ENCODE assay signal across 1 cellular context in the genomic region with DNA sequence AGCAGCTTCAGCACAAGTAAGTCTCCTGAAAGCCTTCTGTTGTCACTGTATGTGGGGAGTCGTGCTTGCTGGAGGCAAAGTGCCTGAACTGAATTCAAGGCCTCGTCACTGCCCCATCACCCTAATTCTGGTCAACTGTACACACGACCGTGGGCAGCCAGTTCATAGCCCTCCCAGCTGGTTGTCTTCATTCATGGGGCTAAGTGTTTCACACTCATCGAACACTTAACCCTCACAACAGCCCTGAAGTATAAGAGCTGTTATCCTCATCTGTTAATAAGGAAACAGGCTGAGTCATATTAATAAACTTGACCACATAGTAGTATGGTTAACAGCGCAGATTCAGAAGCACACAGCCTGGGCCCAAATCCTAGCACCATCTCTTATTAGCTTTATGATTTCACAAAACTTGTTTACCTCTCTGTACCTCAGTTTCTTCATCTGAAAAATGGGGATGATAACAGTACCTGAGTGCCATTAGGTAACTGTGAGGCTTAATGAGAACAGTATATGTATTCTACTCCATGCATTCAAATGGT.
A peak's percentile ranks its signal among the peaks of the same experiment; 100 is the strongest.
TF ChIP-seq lines count a peak whose summit lies in the region.

No MANE protein-coding gene starts in this region.

TF ChIP-seq in HepG2, 621 proteins besides CTCF, POLR2A, EP300 and RAD21 (continued from another document):
- no peak for TF ChIP-seq AKAP8 (CRISPR knock-in tag; IDR thresholded peaks at IDR 0.05)
- TF ChIP-seq SALL2 (CRISPR knock-in tag; IDR thresholded peaks at IDR 0.05) = 0 out of 2 replicates have a peak, but pooled peaks have one; percentile 1
- TF ChIP-seq ZBTB33 (CRISPR knock-in tag; IDR thresholded peaks at IDR 0.05) = no peak
- 0 out of 2 replicates have a peak, but pooled peaks have one; percentile 13 for TF ChIP-seq BCL3 (CRISPR knock-in tag; IDR thresholded peaks at IDR 0.05)
- peak; percentile 94 for TF ChIP-seq ZNF629 (CRISPR knock-in tag; conservative IDR thresholded peaks at IDR 0.05)
- TF ChIP-seq PATZ1 (CRISPR knock-in tag; IDR thresholded peaks at IDR 0.05) = no peak
- TF ChIP-seq GABPB1 (CRISPR knock-in tag; IDR thresholded peaks at IDR 0.05) = no peak
- peak; percentile 56; the same call in 1 of the 2 replicates for TF ChIP-seq ZMYM3 (CRISPR knock-in tag; IDR thresholded peaks at IDR 0.05)
- TF ChIP-seq ZNF460 (CRISPR knock-in tag; IDR thresholded peaks at IDR 0.05; ENCODE audit: borderline replicate concordance) = no peak
- 0 out of 2 replicates have a peak, but pooled peaks have one; percentile 10 for TF ChIP-seq PHF21A (CRISPR knock-in tag; IDR thresholded peaks at IDR 0.05)
- peak; percentile 60; the same call in 1 of the 2 replicates for TF ChIP-seq CHD4 (IDR thresholded peaks at IDR 0.05; ENCODE audit: borderline replicate concordance, low read length)
- no peak for TF ChIP-seq ZNF20 (CRISPR knock-in tag; IDR thresholded peaks at IDR 0.05)
- no peak for TF ChIP-seq ZNF615 (CRISPR knock-in tag; IDR thresholded peaks at IDR 0.05; ENCODE audit: borderline replicate concordance)
- TF ChIP-seq GATAD1 (CRISPR knock-in tag; IDR thresholded peaks at IDR 0.05) = 0 out of 2 replicates have a peak, but pooled peaks have one; percentile 14
- no peak for TF ChIP-seq NFAT5 (CRISPR knock-in tag; IDR thresholded peaks at IDR 0.05)
- no peak for TF ChIP-seq AHR (CRISPR knock-in tag; IDR thresholded peaks at IDR 0.05)
- no peak; the same call in 1 of the 2 replicates for TF ChIP-seq ZNF687 (CRISPR knock-in tag; IDR thresholded peaks at IDR 0.05)
- TF ChIP-seq ZFX (CRISPR knock-in tag; IDR thresholded peaks at IDR 0.05; ENCODE audit: low read depth) = peak; percentile 32; the same call in 1 of the 2 replicates
- no peak for TF ChIP-seq HES4 (CRISPR knock-in tag; IDR thresholded peaks at IDR 0.05; ENCODE audit: borderline replicate concordance)
- TF ChIP-seq, protein P1, sequence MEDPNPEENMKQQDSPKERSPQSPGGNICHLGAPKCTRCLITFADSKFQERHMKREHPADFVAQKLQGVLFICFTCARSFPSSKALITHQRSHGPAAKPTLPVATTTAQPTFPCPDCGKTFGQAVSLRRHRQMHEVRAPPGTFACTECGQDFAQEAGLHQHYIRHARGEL (CRISPR knock-in tag; IDR thresholded peaks at IDR 0.05) = no peak
- no peak for TF ChIP-seq ZNF282 (IDR thresholded peaks at IDR 0.05; ENCODE audit: partially characterized antibody)
- TF ChIP-seq, protein P2, sequence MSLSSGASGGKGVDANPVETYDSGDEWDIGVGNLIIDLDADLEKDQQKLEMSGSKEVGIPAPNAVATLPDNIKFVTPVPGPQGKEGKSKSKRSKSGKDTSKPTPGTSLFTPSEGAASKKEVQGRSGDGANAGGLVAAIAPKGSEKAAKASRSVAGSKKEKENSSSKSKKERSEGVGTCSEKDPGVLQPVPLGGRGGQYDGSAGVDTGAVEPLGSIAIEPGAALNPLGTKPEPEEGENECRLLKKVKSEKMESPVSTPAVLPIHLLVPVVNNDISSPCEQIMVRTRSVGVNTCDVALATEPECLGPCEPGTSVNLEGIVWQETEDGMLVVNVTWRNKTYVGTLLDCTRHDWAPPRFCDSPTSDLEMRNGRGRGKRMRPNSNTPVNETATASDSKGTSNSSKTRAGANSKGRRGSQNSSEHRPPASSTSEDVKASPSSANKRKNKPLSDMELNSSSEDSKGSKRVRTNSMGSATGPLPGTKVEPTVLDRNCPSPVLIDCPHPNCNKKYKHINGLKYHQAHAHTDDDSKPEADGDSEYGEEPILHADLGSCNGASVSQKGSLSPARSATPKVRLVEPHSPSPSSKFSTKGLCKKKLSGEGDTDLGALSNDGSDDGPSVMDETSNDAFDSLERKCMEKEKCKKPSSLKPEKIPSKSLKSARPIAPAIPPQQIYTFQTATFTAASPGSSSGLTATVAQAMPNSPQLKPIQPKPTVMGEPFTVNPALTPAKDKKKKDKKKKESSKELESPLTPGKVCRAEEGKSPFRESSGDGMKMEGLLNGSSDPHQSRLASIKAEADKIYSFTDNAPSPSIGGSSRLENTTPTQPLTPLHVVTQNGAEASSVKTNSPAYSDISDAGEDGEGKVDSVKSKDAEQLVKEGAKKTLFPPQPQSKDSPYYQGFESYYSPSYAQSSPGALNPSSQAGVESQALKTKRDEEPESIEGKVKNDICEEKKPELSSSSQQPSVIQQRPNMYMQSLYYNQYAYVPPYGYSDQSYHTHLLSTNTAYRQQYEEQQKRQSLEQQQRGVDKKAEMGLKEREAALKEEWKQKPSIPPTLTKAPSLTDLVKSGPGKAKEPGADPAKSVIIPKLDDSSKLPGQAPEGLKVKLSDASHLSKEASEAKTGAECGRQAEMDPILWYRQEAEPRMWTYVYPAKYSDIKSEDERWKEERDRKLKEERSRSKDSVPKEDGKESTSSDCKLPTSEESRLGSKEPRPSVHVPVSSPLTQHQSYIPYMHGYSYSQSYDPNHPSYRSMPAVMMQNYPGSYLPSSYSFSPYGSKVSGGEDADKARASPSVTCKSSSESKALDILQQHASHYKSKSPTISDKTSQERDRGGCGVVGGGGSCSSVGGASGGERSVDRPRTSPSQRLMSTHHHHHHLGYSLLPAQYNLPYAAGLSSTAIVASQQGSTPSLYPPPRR (CRISPR knock-in tag; IDR thresholded peaks at IDR 0.05; ENCODE audit: borderline replicate concordance) = 0 out of 2 replicates have a peak, but pooled peaks have one; percentile 6
- peak; percentile 63; the same call in 1 of the 2 replicates for TF ChIP-seq KDM1A (CRISPR knock-in tag; IDR thresholded peaks at IDR 0.05)
- TF ChIP-seq ARNT2 (CRISPR knock-in tag; IDR thresholded peaks at IDR 0.05; ENCODE audit: low read depth) = 0 out of 2 replicates have a peak, but pooled peaks have one; percentile 15
- no peak for TF ChIP-seq ZNF232 (CRISPR knock-in tag; IDR thresholded peaks at IDR 0.05; ENCODE audit: borderline replicate concordance)
- TF ChIP-seq, protein P3, sequence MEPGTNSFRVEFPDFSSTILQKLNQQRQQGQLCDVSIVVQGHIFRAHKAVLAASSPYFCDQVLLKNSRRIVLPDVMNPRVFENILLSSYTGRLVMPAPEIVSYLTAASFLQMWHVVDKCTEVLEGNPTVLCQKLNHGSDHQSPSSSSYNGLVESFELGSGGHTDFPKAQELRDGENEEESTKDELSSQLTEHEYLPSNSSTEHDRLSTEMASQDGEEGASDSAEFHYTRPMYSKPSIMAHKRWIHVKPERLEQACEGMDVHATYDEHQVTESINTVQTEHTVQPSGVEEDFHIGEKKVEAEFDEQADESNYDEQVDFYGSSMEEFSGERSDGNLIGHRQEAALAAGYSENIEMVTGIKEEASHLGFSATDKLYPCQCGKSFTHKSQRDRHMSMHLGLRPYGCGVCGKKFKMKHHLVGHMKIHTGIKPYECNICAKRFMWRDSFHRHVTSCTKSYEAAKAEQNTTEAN (CRISPR knock-in tag; conservative IDR thresholded peaks at IDR 0.05) = no peak
- TF ChIP-seq MAFG (CRISPR knock-in tag; IDR thresholded peaks at IDR 0.05) = no peak
- no peak for TF ChIP-seq ZNF737 (CRISPR knock-in tag; IDR thresholded peaks at IDR 0.05; ENCODE audit: borderline replicate concordance)
- TF ChIP-seq FOXP1 (IDR thresholded peaks at IDR 0.05) = no peak
- TF ChIP-seq FOXP1 (CRISPR knock-in tag; IDR thresholded peaks at IDR 0.05) = no peak
